4 cellular contexts compared by ENCODE assay signal in the genomic region with DNA sequence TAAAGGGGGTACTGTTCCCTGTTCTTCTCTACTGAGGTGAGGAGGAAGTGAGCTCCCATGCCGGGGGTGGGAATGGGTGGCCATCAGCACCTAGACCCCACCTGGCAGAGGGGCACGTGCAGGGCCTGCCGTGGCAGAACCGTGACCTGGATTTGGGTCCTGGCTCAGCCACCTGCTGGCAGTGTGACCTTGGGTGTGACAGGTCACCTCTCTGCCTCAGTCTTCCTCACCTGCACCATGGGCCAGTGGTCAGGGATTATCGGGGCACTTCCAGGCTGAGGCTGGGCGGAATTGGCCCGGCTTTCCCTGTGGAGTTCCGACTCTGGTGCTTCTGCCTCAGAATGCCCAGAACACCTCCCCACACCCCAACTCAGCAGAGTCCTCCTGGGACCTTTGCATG. TPM values are rescaled to one million over a fixed set of nuclear protein-coding genes. Genes with fewer than 3 reads are reported as not detected.
"Had no signal": no experiment of that assay in that cellular context is flagged by ENCODE, and none has a peak within 500 bp of the region (broad histone marks: within the 10 kb centered on the region; RNA-seq: fewer than 3 reads in every experiment).

No MANE protein-coding gene starts in this region.

RNA-seq across cellular contexts. Expression of a gene that starts 36.5 kb away (rescaled TPM):
- total RNA-seq: activated CD4-positive, alpha-beta T cell treated with anti-CD3 and anti-CD28 coated beads for 36 hours; activated CD8-positive, alpha-beta T cell treated with anti-CD3 and anti-CD28 coated beads, Interleukin-2, amount 10 ng/mL, durations not matched to agents 7 days and 5 days; activated naive CD8-positive, alpha-beta T cell treated with anti-CD3 and anti-CD28 coated beads for 36 hours; T-helper 17 cell had no signal
